10 cellular contexts compared by ENCODE assay signal in genomic region chr16:58243528-58244004, GRCh38. TPM values are rescaled to one million over a fixed set of nuclear protein-coding genes. Genes with fewer than 3 reads are reported as not detected.
A peak's percentile ranks its signal among the peaks of the same experiment; 100 is the strongest.
DNase-seq lines count a peak whose midpoint lies in the region; ATAC-seq, FAIRE-seq and TF ChIP-seq lines count a peak whose summit lies in the region.
"Had no signal": no experiment of that assay in that cellular context is flagged by ENCODE, and none has a peak within 500 bp of the region (broad histone marks: within the 10 kb centered on the region; RNA-seq: fewer than 3 reads in every experiment).

No MANE protein-coding gene starts in this region.

- H3K4me2 ChIP-seq in K562 (ENCODE audit: insufficient read depth, low read length), result peak overlapping the region; percentile 64

- no peak overlapping the region for H3K4me3 ChIP-seq in K562
- no peak overlapping the region for H3K4me3 ChIP-seq in upper lobe of right lung

- peak overlapping the region; percentile 31 to 45; a peak in 3 of 4 replicates for H3K9ac ChIP-seq in K562 (ENCODE audit: insufficient read depth in 1 of 2, low read depth in 2 of 2, low read length in 2 of 2)

- TF ChIP-seq CTCF in GM12874 (IDR thresholded peaks at IDR 0.05; ENCODE audit: insufficient read depth, low read depth, low read length), result peak; percentile 31; the same call in 1 of the 2 replicates
- TF ChIP-seq CTCF in K562 (IDR thresholded peaks at IDR 0.05 in 2 of 3, conservative IDR thresholded peaks at IDR 0.05 in 1 of 3; ENCODE audit: insufficient read depth in 2 of 3, low read depth in 1 of 3, low read length in 3 of 3), result peak in 2 of 3 experiments; percentile 10 to 26; a peak in 2 of 6 replicates
- TF ChIP-seq CTCF in upper lobe of right lung (IDR thresholded peaks at IDR 0.05), result no peak

- POLR2A ChIA-PET in K562 (lab: Yijun Ruan, JAX), result interaction anchor here (0.6 to 0.7 kb wide), 2 partner anchors 13 to 16 kb away, joined by 3 to 6 read pairs; no protein-coding TSS in a partner anchor

- no peaks in the 10 kb centered on the region for H3K79me2 ChIP-seq in K562 (ENCODE audit: control insufficient read depth, insufficient read depth, low read length)

- H3K9me1 ChIP-seq in K562 (ENCODE audit: control insufficient read depth, insufficient read depth, low read length), result no peaks in the 10 kb centered on the region

- TF ChIP-seq RAD21 in K562 (CRISPR knock-in tag; conservative IDR thresholded peaks at IDR 0.05 in 1 of 2, IDR thresholded peaks at IDR 0.05 in 1 of 2), result no peak

- WGBS in K562 (ENCODE audit: insufficient coverage, low coverage, missing lambda C conversion rate), result 3% methylated on average over 8 of the region's 8 CpGs

- H3K36me3 ChIP-seq in K562 (ENCODE audit: control insufficient read depth, insufficient read depth, low read length) (no peaks in the 10 kb centered on the region), upper lobe of right lung (no peaks in the 10 kb centered on the region)

- CTCF ChIA-PET in K562 (lab: Yijun Ruan, JAX; ENCODE audit: low intra/inter-chr PET ratio), result no interaction called here

- FAIRE-seq in K562 (lab: Jason Lieb, UNC), result peak; percentile 80
- FAIRE-seq: G401.6 had no signal

- H3K9me3 ChIP-seq in K562 (replicated peaks; ENCODE audit: control insufficient read depth, insufficient read depth, low read depth, low read length) (no peaks in the 10 kb centered on the region), upper lobe of right lung (no peaks in the 10 kb centered on the region)

- no TSS peak for BruUV-seq in K562 (replicated peaks; lab: Mats Ljungman, UMichigan)

- peak; percentile 34; the same call in 1 of the 2 replicates for TF ChIP-seq EP300 in K562 (IDR thresholded peaks at IDR 0.05; ENCODE audit: low read length)

- peak overlapping the region; percentile 93 for H2AFZ ChIP-seq in K562 (ENCODE audit: low read depth, low read length)

- intact Hi-C loops in K562 (cut with micrococcal nuclease), result loop anchor here (2.0 kb wide), 1 partner anchor 21 kb away; no protein-coding TSS in a partner anchor
- intact Hi-C loops in upper lobe of right lung (cut with DNase I), result no loop called here

- in situ Hi-C loops in K562 (cut with MboI), result no loop called here

- ATAC-seq in GM19452 (IDR thresholded peaks at IDR 0.05; ENCODE audit: unreplicated experiment) (peak; percentile 95), HG03103 (IDR thresholded peaks at IDR 0.05; ENCODE audit: low read depth, unreplicated experiment) (peak; percentile 97), K562 (peak; percentile 89), upper lobe of right lung (no peak)

- no peaks in the 10 kb centered on the region for H3K27me3 ChIP-seq in K562 (ENCODE audit: control insufficient read depth in 2 of 2, insufficient read depth in 2 of 2, low read length in 2 of 2)
- peaks cover 6% of the 10 kb centered on the region for H3K27me3 ChIP-seq in upper lobe of right lung

- H3K4me1 ChIP-seq in K562 (replicated peaks in 1 of 2; ENCODE audit: control insufficient read depth in 2 of 2, insufficient read depth in 2 of 2, low read length in 2 of 2) (peaks cover 6 to 22% of the 10 kb centered on the region in 2 experiments), upper lobe of right lung (no peaks in the 10 kb centered on the region)

- H4K20me1 ChIP-seq in K562 (replicated peaks; ENCODE audit: control insufficient read depth, insufficient read depth, low read length), result no peaks in the 10 kb centered on the region

- DNase-seq in K562 (ENCODE audit: extremely low read depth in 1 of 4, low spot score in 3 of 4), result peak in 2 of 4 experiments; percentile 50 to 70
- no peak for DNase-seq in AML-193 (lab: John Stamatoyannopoulos, UW)
- DNase-seq in NCI-H510A treated with DMSO at 0.1 percent for 48 hours (lab: John Stamatoyannopoulos, UW), result no peak
- no peak for DNase-seq in T1000 (lab: John Stamatoyannopoulos, UW)
- no peak for DNase-seq in upper lobe of right lung

- TF ChIP-seq POLR2A in K562 (conservative IDR thresholded peaks at IDR 0.05), result no peak

- peak overlapping the region; percentile 41; the same call in 2 of the 3 replicates for H3K27ac ChIP-seq in K562 (ENCODE audit: extremely low read depth, low read depth, low read length)
- H3K27ac ChIP-seq in upper lobe of right lung, result no peak overlapping the region

TF ChIP-seq in K562, 482 proteins besides CTCF, POLR2A, EP300 and RAD21 (continues in another document):
- peak; percentile 57 for TF ChIP-seq TEAD4 (IDR thresholded peaks at IDR 0.05; ENCODE audit: low read length)
- TF ChIP-seq TEAD4 (CRISPR knock-in tag; IDR thresholded peaks at IDR 0.05; ENCODE audit: borderline replicate concordance), result no peak
- peak; percentile 66 for TF ChIP-seq SMAD4 (CRISPR knock-in tag; conservative IDR thresholded peaks at IDR 0.05)
- TF ChIP-seq NR2F6 (CRISPR knock-in tag; IDR thresholded peaks at IDR 0.05), result no peak
- TF ChIP-seq, protein P1, sequence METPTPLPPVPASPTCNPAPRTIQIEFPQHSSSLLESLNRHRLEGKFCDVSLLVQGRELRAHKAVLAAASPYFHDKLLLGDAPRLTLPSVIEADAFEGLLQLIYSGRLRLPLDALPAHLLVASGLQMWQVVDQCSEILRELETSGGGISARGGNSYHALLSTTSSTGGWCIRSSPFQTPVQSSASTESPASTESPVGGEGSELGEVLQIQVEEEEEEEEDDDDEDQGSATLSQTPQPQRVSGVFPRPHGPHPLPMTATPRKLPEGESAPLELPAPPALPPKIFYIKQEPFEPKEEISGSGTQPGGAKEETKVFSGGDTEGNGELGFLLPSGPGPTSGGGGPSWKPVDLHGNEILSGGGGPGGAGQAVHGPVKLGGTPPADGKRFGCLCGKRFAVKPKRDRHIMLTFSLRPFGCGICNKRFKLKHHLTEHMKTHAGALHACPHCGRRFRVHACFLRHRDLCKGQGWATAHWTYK (CRISPR knock-in tag; IDR thresholded peaks at IDR 0.05), result no peak
- TF ChIP-seq CEBPZ (IDR thresholded peaks at IDR 0.05; ENCODE audit: borderline replicate concordance, low read depth, low read length), result no peak

RNA-seq across cellular contexts. Expression of gene CSNK2A2, which starts 45.7 kb away (rescaled TPM):
- total RNA-seq in K562 (2011; cell fraction: chromatin; rRNA removed; ENCODE audit: low replicate concordance), result 26.4 and 69.6 TPM in 2 replicates
- total RNA-seq in K562 (2011; cell fraction: nucleolus; rRNA removed), result 19.0 and 20.7 TPM in 2 replicates
- 45.6 and 81.2 TPM in 2 replicates for total RNA-seq in K562 (2011; cell fraction: nucleoplasm; rRNA removed)
- 20.8 TPM in 2 replicates for total RNA-seq in K562 (2014; rRNA removed)
- total RNA-seq in K562 (2014; rRNA removed; fragmentation: Illumina TruSeq; extraction: Trizol), result 54.1 and 59.2 TPM in 2 replicates
- total RNA-seq in K562 (2015; rRNA removed; fragmentation: Illumina TruSeq; extraction: Trizol), result 44.7 and 44.8 TPM in 2 replicates
- total RNA-seq in K562 (2021), result 95.7 and 109 TPM in 2 replicates
- 48.1 and 61.2 TPM in 2 replicates for polyA plus RNA-seq in K562 (2011; rRNA removed)
- 29.2 and 61.7 TPM in 2 replicates for polyA plus RNA-seq in K562 (2011; cell fraction: cytosol; rRNA removed)
- polyA plus RNA-seq in K562 (2011; cell fraction: nucleus; rRNA removed), result 33.6 and 40.3 TPM in 2 replicates
- 62.6 and 118 TPM in 2 replicates for polyA plus RNA-seq in K562 (2012)
- polyA plus RNA-seq in K562 (2014; fragmentation: Illumina TruSeq; extraction: Trizol), result 90.0 and 97.7 TPM in 2 replicates
- 10 to 100 TPM; 23.4 to 25.2 TPM for polyA plus RNA-seq in K562 (2014; fragmentation: Nextera tagmentation; extraction: Ambion mirVana)
- polyA plus RNA-seq in K562 (2014; rRNA removed), result 35.4 and 42.8 TPM in 2 replicates
- polyA minus RNA-seq in K562 (2011; rRNA and poly(A)+ RNA removed), result 131 and 140 TPM in 2 replicates
- polyA minus RNA-seq in K562 (2011; cell fraction: cytosol; rRNA and poly(A)+ RNA removed), result 65.1 and 66.0 TPM in 2 replicates
- 13.7 and 24.1 TPM in 2 replicates for polyA minus RNA-seq in K562 (2011; cell fraction: nucleus; rRNA and poly(A)+ RNA removed)
- total RNA-seq in upper lobe of right lung, result 69.0 TPM

RNA-seq across cellular contexts. Expression of gene PRSS54, which starts 51.3 kb away (rescaled TPM):
- total RNA-seq in K562 (2011; cell fraction: chromatin; rRNA removed; ENCODE audit: low replicate concordance), result not detected in 2 replicates
- total RNA-seq in K562 (2011; cell fraction: nucleolus; rRNA removed), result not detected in 2 replicates
- not detected in 2 replicates for total RNA-seq in K562 (2011; cell fraction: nucleoplasm; rRNA removed)
- total RNA-seq in K562 (2014; rRNA removed), result not detected in 2 replicates
- total RNA-seq in K562 (2014; rRNA removed; fragmentation: Illumina TruSeq; extraction: Trizol), result not detected in 2 replicates
- total RNA-seq in K562 (2015; rRNA removed; fragmentation: Illumina TruSeq; extraction: Trizol), result not detected in 2 replicates
- total RNA-seq in K562 (2021), result not detected in 2 replicates
- polyA plus RNA-seq in K562 (2011; rRNA removed), result not detected in 2 replicates
- not detected in 2 replicates for polyA plus RNA-seq in K562 (2011; cell fraction: cytosol; rRNA removed)
- polyA plus RNA-seq in K562 (2011; cell fraction: nucleus; rRNA removed), result not detected in 2 replicates
- polyA plus RNA-seq in K562 (2012), result not detected in 2 replicates
- polyA plus RNA-seq in K562 (2014; fragmentation: Illumina TruSeq; extraction: Trizol), result not detected in 2 replicates
- polyA plus RNA-seq in K562 (2014; fragmentation: Nextera tagmentation; extraction: Ambion mirVana), result not detected
- not detected in 2 replicates for polyA plus RNA-seq in K562 (2014; rRNA removed)
- not detected in 2 replicates for polyA minus RNA-seq in K562 (2011; rRNA and poly(A)+ RNA removed)
- polyA minus RNA-seq in K562 (2011; cell fraction: cytosol; rRNA and poly(A)+ RNA removed), result not detected in 2 replicates
- polyA minus RNA-seq in K562 (2011; cell fraction: nucleus; rRNA and poly(A)+ RNA removed), result not detected in 2 replicates
- not detected for total RNA-seq in upper lobe of right lung
- total RNA-seq: kidney epithelial cell had no signal
